Comparison of ENCODE assay signal across 5 cellular contexts in genomic region chr11:67697846-67698245, GRCh38. TPM values are rescaled to one million over a fixed set of nuclear protein-coding genes. Genes with fewer than 3 reads are reported as not detected.
"Had no signal": no experiment of that assay in that cellular context is flagged by ENCODE, and none has a peak within 500 bp of the region (broad histone marks: within the 10 kb centered on the region; RNA-seq: fewer than 3 reads in every experiment).

No MANE protein-coding gene starts in this region.

- H2AFZ ChIP-seq: GM23338 had no signal

- H3K4me3 ChIP-seq: GM23338 had no signal

- H3K4me2 ChIP-seq: GM23338 had no signal

- DNase-seq: KBM-7 had no signal

RNA-seq across cellular contexts. Expression of gene ALDH3B2, which starts 23.4 kb away (rescaled TPM):
- total RNA-seq: GM23338, H1, H9, HT-29 had no signal

RNA-seq across cellular contexts. Expression of gene ACY3, which starts 47.3 kb away (rescaled TPM):
- total RNA-seq: H1, H9 had no signal

RNA-seq across cellular contexts. Expression of gene TBX10, which starts 58.3 kb away (rescaled TPM):
- total RNA-seq: H1, H9 had no signal
